In genomic region chr1:116408193-116408592, GRCh38 we compare ENCODE assay signal across 27 cellular contexts. TPM values are rescaled to one million over a fixed set of nuclear protein-coding genes. Genes with fewer than 3 reads are reported as not detected.
DNase-seq lines count a peak whose midpoint lies in the region; ATAC-seq and TF ChIP-seq lines count a peak whose summit lies in the region.
"Had no signal": no experiment of that assay in that cellular context is flagged by ENCODE, and none has a peak within 500 bp of the region (broad histone marks: within the 10 kb centered on the region; RNA-seq: fewer than 3 reads in every experiment).

No MANE protein-coding gene starts in this region.

- TF ChIP-seq CTCF in epithelial cell of esophagus (IDR thresholded peaks at IDR 0.05; ENCODE audit: insufficient read depth, low read depth, low read length, missing control alignments) (no peak), GM13977 (IDR thresholded peaks at IDR 0.05; ENCODE audit: extremely low read depth, insufficient read depth, missing control alignments) (no peak)

- H3K27ac Mint-ChIP-seq in activated naive CD8-positive, alpha-beta T cell treated with anti-CD3 and anti-CD28 coated beads, Interleukin-2, amount 50 U/mL, for 24 hours: no peak overlapping the region
- no peak overlapping the region for H3K27ac Mint-ChIP-seq in activated naive CD8-positive, alpha-beta T cell treated with anti-CD3 and anti-CD28 coated beads for 36 hours
- H3K27ac Mint-ChIP-seq in CD4-positive, alpha-beta memory T cell: peak overlapping the region in 4 of 7 donors; percentile 13 to 53 (median 34)

- DNase-seq in activated naive CD8-positive, alpha-beta T cell treated with anti-CD3 and anti-CD28 coated beads, Interleukin-2, amount 50 U/mL, for 24 hours: no peak
- no peak for DNase-seq in activated naive CD8-positive, alpha-beta T cell treated with anti-CD3 and anti-CD28 coated beads for 36 hours
- DNase-seq in CD4-positive, alpha-beta memory T cell: no peak
- DNase-seq in SK-N-MC (ENCODE audit: low read depth, low spot score): no peak
- peak; percentile 55 for DNase-seq in epithelial cell of esophagus (ENCODE audit: low read depth)
- no peak for DNase-seq in GM13977 (ENCODE audit: low spot score)
- no peak for DNase-seq in retina
- DNase-seq in left lobe of liver (ENCODE audit: low spot score): no peak
- DNase-seq: Caco-2; CD8-positive, alpha-beta T cell; DMS 273 treated with DMSO at 0.1 percent for 48 hours; DMS79; EL; GDM1; GOT3; KBM-7; NCI-H1048; NCI-H1417; NCI-H1694; NCI-H2029 treated with DMSO at 0.1 percent for 48 hours; NCI-H524; NCI-H748 treated with DMSO at 0.1 percent for 48 hours; PC-3; SJCRH30 had no signal

- H3K36me3 Mint-ChIP-seq in activated naive CD8-positive, alpha-beta T cell treated with anti-CD3 and anti-CD28 coated beads, Interleukin-2, amount 50 U/mL, for 24 hours (ENCODE audit: low read depth): peaks cover 43% of the 10 kb centered on the region
- peaks cover 35% of the 10 kb centered on the region for H3K36me3 Mint-ChIP-seq in activated naive CD8-positive, alpha-beta T cell treated with anti-CD3 and anti-CD28 coated beads for 36 hours
- peaks cover 42 to 58% of the 10 kb centered on the region in 2 donors for H3K36me3 Mint-ChIP-seq in CD4-positive, alpha-beta memory T cell

- no peaks in the 10 kb centered on the region for H3K9me3 Mint-ChIP-seq in activated naive CD8-positive, alpha-beta T cell treated with anti-CD3 and anti-CD28 coated beads, Interleukin-2, amount 50 U/mL, for 24 hours
- H3K9me3 Mint-ChIP-seq in activated naive CD8-positive, alpha-beta T cell treated with anti-CD3 and anti-CD28 coated beads for 36 hours: no peaks in the 10 kb centered on the region
- peaks cover 0 to 2% (median 0%) of the 10 kb centered on the region in 8 donors for H3K9me3 Mint-ChIP-seq in CD4-positive, alpha-beta memory T cell
- H3K9me3 Mint-ChIP-seq: CD8-positive, alpha-beta T cell had no signal

- CTCF ChIA-PET in CD4-positive, alpha-beta memory T cell (lab: Charles Lee; ENCODE audit: partially characterized antibody): no interaction called here

- H3K9me3 ChIP-seq in CD4-positive, alpha-beta memory T cell (ENCODE audit: control insufficient read depth in 1 of 2, low read length in 2 of 2): no peaks in the 10 kb centered on the region
- H3K9me3 ChIP-seq in SK-N-MC (ENCODE audit: low read depth, low read length): no peaks in the 10 kb centered on the region
- H3K9me3 ChIP-seq: BLaER1, Caco-2, HAP-1, SJCRH30 had no signal

- H3K4me1 Mint-ChIP-seq in activated naive CD8-positive, alpha-beta T cell treated with anti-CD3 and anti-CD28 coated beads, Interleukin-2, amount 50 U/mL, for 24 hours: peaks cover 6% of the 10 kb centered on the region
- peaks cover 23% of the 10 kb centered on the region for H3K4me1 Mint-ChIP-seq in activated naive CD8-positive, alpha-beta T cell treated with anti-CD3 and anti-CD28 coated beads for 36 hours
- peaks cover 2 to 18% (median 10%) of the 10 kb centered on the region in 4 donors for H3K4me1 Mint-ChIP-seq in CD4-positive, alpha-beta memory T cell

- H3K27me3 Mint-ChIP-seq in activated naive CD8-positive, alpha-beta T cell treated with anti-CD3 and anti-CD28 coated beads, Interleukin-2, amount 50 U/mL, for 24 hours: no peaks in the 10 kb centered on the region
- H3K27me3 Mint-ChIP-seq in activated naive CD8-positive, alpha-beta T cell treated with anti-CD3 and anti-CD28 coated beads for 36 hours: no peaks in the 10 kb centered on the region
- H3K27me3 Mint-ChIP-seq in CD4-positive, alpha-beta memory T cell: no peaks in the 10 kb centered on the region

- H3K4me3 ChIP-seq in CD4-positive, alpha-beta memory T cell (ENCODE audit: low read length in 2 of 2): no peak overlapping the region
- H3K4me3 ChIP-seq in SK-N-MC (no peak overlapping the region), epithelial cell of esophagus (ENCODE audit: low read length) (no peak overlapping the region)
- H3K4me3 ChIP-seq: BLaER1, GM12878, HAP-1, SJCRH30 had no signal

- in situ Hi-C loops in GM13977 (cut with MboI; ENCODE audit: low pct_unique_long_range_greater_than_20kb, low sequenced_read_pairs, unreplicated experiment): no loop called here

- H3K9ac ChIP-seq in SK-N-MC (ENCODE audit: insufficient read length): no peak overlapping the region
- H3K9ac ChIP-seq: BLaER1 had no signal

- H3K27ac ChIP-seq in CD4-positive, alpha-beta memory T cell (ENCODE audit: low read depth, low read length): no peak overlapping the region
- H3K27ac ChIP-seq in SK-N-MC: 0 out of 2 replicates have a peak overlapping the region, but pooled peaks have one; percentile 54
- H3K27ac ChIP-seq: BLaER1, SJCRH30 had no signal

- no peak overlapping the region for H3K4me3 Mint-ChIP-seq in activated naive CD8-positive, alpha-beta T cell treated with anti-CD3 and anti-CD28 coated beads, Interleukin-2, amount 50 U/mL, for 24 hours
- no peak overlapping the region for H3K4me3 Mint-ChIP-seq in activated naive CD8-positive, alpha-beta T cell treated with anti-CD3 and anti-CD28 coated beads for 36 hours
- H3K4me3 Mint-ChIP-seq in CD4-positive, alpha-beta memory T cell: no peak overlapping the region
- H3K4me3 Mint-ChIP-seq: CD8-positive, alpha-beta T cell had no signal

- no peaks in the 10 kb centered on the region for H3K4me1 ChIP-seq in CD4-positive, alpha-beta memory T cell (ENCODE audit: insufficient read depth, low read length)
- H3K4me1 ChIP-seq: HAP-1, SJCRH30 had no signal

- intact Hi-C loops in CD4-positive, alpha-beta memory T cell (cut with micrococcal nuclease): no loop called here

- peaks cover 29% of the 10 kb centered on the region for H3K36me3 ChIP-seq in CD4-positive, alpha-beta memory T cell (ENCODE audit: insufficient read depth, low read length)
- H3K36me3 ChIP-seq in SK-N-MC (ENCODE audit: insufficient read depth, low read length): peaks cover 60% of the 10 kb centered on the region

- ATAC-seq in activated naive CD8-positive, alpha-beta T cell treated with anti-CD3 and anti-CD28 coated beads, Interleukin-2, amount 50 U/mL, for 24 hours: peak; percentile 17
- no peak for ATAC-seq in left lobe of liver
- ATAC-seq: CD8-positive, alpha-beta T cell; GM12878; PC-3 had no signal

- H3K27me3 ChIP-seq in CD4-positive, alpha-beta memory T cell (ENCODE audit: insufficient read depth, low read length): no peaks in the 10 kb centered on the region
- H3K27me3 ChIP-seq: BLaER1, SJCRH30 had no signal

- POLR2A ChIA-PET in CD4-positive, alpha-beta memory T cell (lab: Charles Lee; ENCODE audit: partially characterized antibody): interaction anchor here (1.1 to 5.1 kb wide), 2 partner anchors 11 to 62 kb away, joined by 3 to 32 read pairs; no protein-coding TSS in a partner anchor

RNA-seq across cellular contexts. Expression of gene ATP1A1, which starts 35.1 kb away (rescaled TPM):
- 100 to 1,000 TPM; 234 to 243 TPM for total RNA-seq in activated naive CD8-positive, alpha-beta T cell treated with anti-CD3 and anti-CD28 coated beads for 36 hours
- total RNA-seq in CD4-positive, alpha-beta memory T cell: 100 to 1,000 TPM; 251 to 256 TPM
- polyA plus RNA-seq in CD4-positive, alpha-beta memory T cell: 10 to 100 TPM; 46.5 to 74.3 TPM
- 110 TPM for total RNA-seq in left lobe of liver

Comparison
In these comparisons a context has a peak if more than half of its experiments do, and no peak if none do; other contexts are left out.
1. H3K27ac Mint-ChIP-seq: peak in CD4-positive, alpha-beta memory T cell (4 of 7); none in activated naive CD8-positive, alpha-beta T cell treated with anti-CD3 and anti-CD28 coated beads, Interleukin-2, amount 50 U/mL, for 24 hours (single experiment) and activated naive CD8-positive, alpha-beta T cell treated with anti-CD3 and anti-CD28 coated beads for 36 hours (single experiment).